Comparison of ENCODE assay signal across 27 cellular contexts in the genomic region with DNA sequence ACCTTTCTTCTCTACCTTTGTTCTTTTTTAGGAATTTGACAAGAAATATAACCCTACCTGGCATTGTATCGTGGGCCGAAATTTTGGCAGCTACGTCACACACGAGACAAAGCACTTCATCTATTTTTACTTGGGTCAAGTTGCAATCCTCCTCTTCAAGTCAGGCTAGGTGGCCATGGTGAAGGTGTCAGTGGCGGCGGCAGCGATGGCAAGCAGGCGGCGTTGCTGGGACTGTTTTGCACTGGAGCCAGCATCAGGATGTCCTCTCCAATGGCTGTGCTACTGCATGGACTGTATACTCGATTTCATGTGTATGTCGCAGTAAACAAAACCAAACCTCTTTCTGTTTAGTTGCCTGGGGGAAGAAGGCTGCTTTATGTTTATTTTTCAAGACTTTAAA. TPM values are rescaled to one million over a fixed set of nuclear protein-coding genes. Genes with fewer than 3 reads are reported as not detected.
DNase-seq lines count a peak whose midpoint lies in the region; ATAC-seq and TF ChIP-seq lines count a peak whose summit lies in the region.
"Had no signal": no experiment of that assay in that cellular context is flagged by ENCODE, and none has a peak within 500 bp of the region (broad histone marks: within the 10 kb centered on the region; RNA-seq: fewer than 3 reads in every experiment).

No MANE protein-coding gene starts in this region.

- no peaks in the 10 kb centered on the region for H3K27me3 Mint-ChIP-seq in activated CD8-positive, alpha-beta T cell treated with anti-CD3 and anti-CD28 coated beads for 36 hours
- H3K27me3 Mint-ChIP-seq in endodermal cell (ENCODE audit: insufficient read depth): no peaks in the 10 kb centered on the region
- H3K27me3 Mint-ChIP-seq: CD4-positive, alpha-beta memory T cell had no signal

- peak; percentile 24 for DNase-seq in activated CD8-positive, alpha-beta memory T cell treated with anti-CD3 and anti-CD28 coated beads for 24 hours
- no peak for DNase-seq in activated CD8-positive, alpha-beta memory T cell treated with anti-CD3 and anti-CD28 coated beads, Interleukin-2, amount 50 U/mL, for 4 hours
- no peak for DNase-seq in activated CD8-positive, alpha-beta T cell treated with anti-CD3 and anti-CD28 coated beads for 36 hours
- peak; percentile 28 for DNase-seq in endodermal cell
- no peak for DNase-seq in gastrocnemius medialis
- DNase-seq in stimulated activated naive CD8-positive, alpha-beta T cell treated with anti-CD3 and anti-CD28 coated beads, Interleukin-15, Interleukin-2, amounts not matched to agents 100 U/mL and 50 U/mL, for 24 hours: no peak
- DNase-seq: activated gamma-delta T cell; activated T-cell treated with anti-CD3 and anti-CD28 coated beads for 4 hours; AML-193; CD4-positive, alpha-beta memory T cell; EL; GOT3; mammary epithelial cell; NCI-H1048; NCI-H1694 treated with DMSO at 0.1 percent for 48 hours; occipital lobe; PC-3; SHP77 treated with DMSO at 0.1 percent for 48 hours; T1000 had no signal

- POLR2A ChIA-PET in activated CD8-positive, alpha-beta T cell treated with anti-CD3 and anti-CD28 coated beads for 36 hours (lab: Charles Lee): interaction anchor here (0.9 to 1.5 kb wide), 3 partner anchors 88 to 186 kb away, joined by 3 to 5 read pairs (median 3); no protein-coding TSS in a partner anchor

- TF ChIP-seq POLR2A in gastrocnemius medialis (IDR thresholded peaks at IDR 0.05): no peak

- H3K4me3 ChIP-seq in endodermal cell (ENCODE audit: low read length) (no peak overlapping the region), gastrocnemius medialis (no peak overlapping the region)
- H3K4me3 ChIP-seq: heart right ventricle, tibial nerve had no signal

- TF ChIP-seq CTCF in activated CD8-positive, alpha-beta T cell treated with anti-CD3 and anti-CD28 coated beads for 36 hours (IDR thresholded peaks at IDR 0.05): no peak
- TF ChIP-seq CTCF in endodermal cell (conservative IDR thresholded peaks at IDR 0.05): no peak
- no peak for TF ChIP-seq CTCF in gastrocnemius medialis (IDR thresholded peaks at IDR 0.05 in 4 of 5, conservative IDR thresholded peaks at IDR 0.05 in 1 of 5)

- no peak for ATAC-seq in activated CD8-positive, alpha-beta T cell treated with anti-CD3 and anti-CD28 coated beads for 36 hours
- ATAC-seq in gastrocnemius medialis (no peak), HG03159 (IDR thresholded peaks at IDR 0.05; ENCODE audit: unreplicated experiment) (no peak), GM18868 (IDR thresholded peaks at IDR 0.05; ENCODE audit: unreplicated experiment) (no peak)
- ATAC-seq in stimulated activated naive CD8-positive, alpha-beta T cell treated with anti-CD3 and anti-CD28 coated beads, Interleukin-15, Interleukin-2, amounts not matched to agents 100 U/mL and 50 U/mL, for 24 hours: no peak
- ATAC-seq: PC-3 had no signal

- no peaks in the 10 kb centered on the region for H3K9me3 ChIP-seq in endodermal cell (ENCODE audit: control insufficient read depth, low read length)
- H3K9me3 ChIP-seq in gastrocnemius medialis: no peaks in the 10 kb centered on the region
- H3K9me3 ChIP-seq: heart right ventricle, tibial nerve had no signal

- H3K36me3 ChIP-seq in endodermal cell (ENCODE audit: control insufficient read depth, insufficient read depth, low read length) (peaks cover 88% of the 10 kb centered on the region), gastrocnemius medialis (peaks cover 0 to 66% of the 10 kb centered on the region in 2 donors)

- no peak overlapping the region for H3K4me3 Mint-ChIP-seq in activated CD8-positive, alpha-beta T cell treated with anti-CD3 and anti-CD28 coated beads for 36 hours
- no peak overlapping the region for H3K4me3 Mint-ChIP-seq in endodermal cell

- H3K36me3 Mint-ChIP-seq in activated CD8-positive, alpha-beta T cell treated with anti-CD3 and anti-CD28 coated beads for 36 hours (ENCODE audit: low read depth): peaks cover 58% of the 10 kb centered on the region
- H3K36me3 Mint-ChIP-seq in endodermal cell (ENCODE audit: low read depth): peaks cover 91% of the 10 kb centered on the region

- H3K27me3 ChIP-seq in endodermal cell (ENCODE audit: control insufficient read depth, insufficient read depth, low read length, poor library complexity, severe bottlenecking): no peaks in the 10 kb centered on the region
- H3K27me3 ChIP-seq in gastrocnemius medialis: no peaks in the 10 kb centered on the region
- H3K27me3 ChIP-seq: heart right ventricle, tibial nerve had no signal

- H3K27ac ChIP-seq in endodermal cell (ENCODE audit: low read depth, low read length): no peak overlapping the region
- H3K27ac ChIP-seq in gastrocnemius medialis: peak overlapping the region in 3 of 4 donors; percentile 10 to 56 (median 42)
- H3K27ac ChIP-seq: tibial nerve had no signal

- in situ Hi-C loops in gastrocnemius medialis (cut with MboI; ENCODE audit: low sequenced_read_pairs in 4 of 4): loop anchor here in 1 of 4 donors (25.0 kb wide), 1 partner anchor 252 kb away; no protein-coding TSS in a partner anchor

- no peaks in the 10 kb centered on the region for H3K9me3 Mint-ChIP-seq in activated CD8-positive, alpha-beta T cell treated with anti-CD3 and anti-CD28 coated beads for 36 hours
- no peaks in the 10 kb centered on the region for H3K9me3 Mint-ChIP-seq in endodermal cell
- H3K9me3 Mint-ChIP-seq: CD4-positive, alpha-beta memory T cell had no signal

- CTCF ChIA-PET in activated CD8-positive, alpha-beta T cell treated with anti-CD3 and anti-CD28 coated beads for 36 hours (lab: Charles Lee): no interaction called here

- WGBS in endodermal cell (ENCODE audit: insufficient coverage in 1 of 2, insufficient read length in 1 of 2), 2 experiments: 92 to 97% methylated on average over 7 to 11 of the region's 11 CpGs

- H3K9ac ChIP-seq in endodermal cell (ENCODE audit: extremely low read depth, low read length, poor library complexity, severe bottlenecking): no peak overlapping the region

- peak overlapping the region; percentile 46 for H3K27ac Mint-ChIP-seq in activated CD8-positive, alpha-beta T cell treated with anti-CD3 and anti-CD28 coated beads for 36 hours
- no peak overlapping the region for H3K27ac Mint-ChIP-seq in endodermal cell

- H3K4me1 Mint-ChIP-seq in activated CD8-positive, alpha-beta T cell treated with anti-CD3 and anti-CD28 coated beads for 36 hours (ENCODE audit: low read depth): peaks cover 61% of the 10 kb centered on the region
- H3K4me1 Mint-ChIP-seq in endodermal cell: peaks cover 65% of the 10 kb centered on the region

- intact Hi-C loops in activated CD8-positive, alpha-beta T cell treated with anti-CD3 and anti-CD28 coated beads for 36 hours (cut with micrococcal nuclease): no loop called here
- intact Hi-C loops in gastrocnemius medialis (cut with DNase I; ENCODE audit: low total_unique reads): loop anchor here (10.0 kb wide), 2 partner anchors 834 to 1124 kb away; a partner anchor contains a TSS

- H3K4me1 ChIP-seq in endodermal cell (ENCODE audit: control insufficient read depth, insufficient read depth, low read length): peaks cover 16% of the 10 kb centered on the region
- H3K4me1 ChIP-seq in gastrocnemius medialis: peaks cover 56 to 65% of the 10 kb centered on the region in 2 donors

RNA-seq across cellular contexts. Expression of a gene that starts 5.9 kb away (rescaled TPM):
- 10 to 100 TPM; 25.6 to 26.1 TPM for total RNA-seq in activated CD8-positive, alpha-beta T cell treated with anti-CD3 and anti-CD28 coated beads for 36 hours
- total RNA-seq in endodermal cell: 10 to 100 TPM; 47.9 to 69.3 TPM
- 54.8 TPM for polyA plus RNA-seq in endodermal cell (2013, experiment 1 of 2)
- 49.1 TPM for polyA plus RNA-seq in endodermal cell (2013, experiment 2 of 2)
- total RNA-seq in gastrocnemius medialis: 10 to 100 TPM; 14.5 to 28.8 (median 20.4) TPM

RNA-seq across cellular contexts. Expression of a gene that starts 59.1 kb away (rescaled TPM):
- under 1 TPM; 0.22 to 0.25 TPM for total RNA-seq in activated CD8-positive, alpha-beta T cell treated with anti-CD3 and anti-CD28 coated beads for 36 hours
- total RNA-seq in endodermal cell (under 1 TPM; 0.07 to 0.22 TPM), gastrocnemius medialis (not detected)
- polyA plus RNA-seq in endodermal cell (2013, experiment 1 of 2): 0.04 TPM
- 0.04 TPM for polyA plus RNA-seq in endodermal cell (2013, experiment 2 of 2)
- total RNA-seq: A172, LHCN-M2, mammary epithelial cell, NCI-H460, PC-3, pulmonary artery endothelial cell, tibial nerve had no signal
- polyA plus RNA-seq: heart right ventricle, mammary epithelial cell had no signal

Comparison
In these comparisons a context has a peak if more than half of its experiments do, and no peak if none do; other contexts are left out.
1. DNase-seq: peak in activated CD8-positive, alpha-beta memory T cell treated with anti-CD3 and anti-CD28 coated beads for 24 hours (single experiment) and endodermal cell (single experiment); none in activated CD8-positive, alpha-beta memory T cell treated with anti-CD3 and anti-CD28 coated beads, Interleukin-2, amount 50 U/mL, for 4 hours (single experiment), activated CD8-positive, alpha-beta T cell treated with anti-CD3 and anti-CD28 coated beads for 36 hours (single experiment), gastrocnemius medialis (0 of 2) and stimulated activated naive CD8-positive, alpha-beta T cell treated with anti-CD3 and anti-CD28 coated beads, Interleukin-15, Interleukin-2, amounts not matched to agents 100 U/mL and 50 U/mL, for 24 hours (single experiment).